ENCODE assay signal across 1 cellular context in the genomic region with DNA sequence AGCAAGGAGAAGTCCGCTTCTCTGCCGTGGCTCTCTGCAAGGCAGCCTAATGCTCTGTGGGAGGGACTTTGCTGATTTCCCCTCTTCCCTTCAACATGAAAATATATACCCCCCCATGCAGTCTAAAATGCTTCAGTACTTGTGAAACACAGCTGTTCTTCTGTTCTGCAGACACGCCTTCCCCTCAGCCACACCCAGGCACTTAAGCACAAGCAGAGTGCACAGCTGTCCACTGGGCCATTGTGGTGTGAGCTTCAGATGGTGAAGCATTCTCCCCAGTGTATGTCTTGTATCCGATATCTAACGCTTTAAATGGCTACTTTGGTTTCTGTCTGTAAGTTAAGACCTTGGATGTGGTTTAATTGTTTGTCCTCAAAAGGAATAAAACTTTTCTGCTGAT.
TF ChIP-seq lines count a peak whose summit lies in the region.

No MANE protein-coding gene starts in this region.

TF ChIP-seq in H1, 55 proteins besides CTCF, POLR2A, EP300 and RAD21:
- TF ChIP-seq POU5F1 (IDR thresholded peaks at IDR 0.05; ENCODE audit: low read depth, low read length) (no peak), POLR2AphosphoS5 (IDR thresholded peaks at IDR 0.05; ENCODE audit: low read depth, low read length) (peak; percentile 76), CEBPB (IDR thresholded peaks at IDR 0.05; ENCODE audit: low read depth, low read length) (no peak)
- TF ChIP-seq, protein P1, sequence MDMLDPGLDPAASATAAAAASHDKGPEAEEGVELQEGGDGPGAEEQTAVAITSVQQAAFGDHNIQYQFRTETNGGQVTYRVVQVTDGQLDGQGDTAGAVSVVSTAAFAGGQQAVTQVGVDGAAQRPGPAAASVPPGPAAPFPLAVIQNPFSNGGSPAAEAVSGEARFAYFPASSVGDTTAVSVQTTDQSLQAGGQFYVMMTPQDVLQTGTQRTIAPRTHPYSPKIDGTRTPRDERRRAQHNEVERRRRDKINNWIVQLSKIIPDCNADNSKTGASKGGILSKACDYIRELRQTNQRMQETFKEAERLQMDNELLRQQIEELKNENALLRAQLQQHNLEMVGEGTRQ (IDR thresholded peaks at IDR 0.05; ENCODE audit: low read length), result no peak
